In the genomic region with DNA sequence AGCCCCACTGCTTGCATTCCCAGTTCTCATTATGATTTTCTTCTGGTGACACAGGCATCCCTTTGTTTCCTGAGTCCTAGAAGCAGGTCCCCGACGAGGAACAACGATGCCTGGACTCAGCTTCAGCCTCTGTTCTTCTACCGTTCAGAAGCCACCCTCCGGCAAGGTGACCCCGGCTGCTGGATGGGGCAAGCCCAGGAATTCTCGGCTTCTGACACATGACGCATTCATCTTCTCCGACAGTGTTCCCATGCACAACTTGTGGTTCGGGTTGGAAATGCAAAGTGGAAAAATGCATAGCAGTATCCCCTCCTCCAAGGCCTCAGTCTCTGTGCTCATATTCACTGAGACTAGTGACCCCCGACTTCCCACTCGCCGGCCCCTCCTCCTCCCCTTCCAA, we compare ENCODE assay signal across 22 cellular contexts.
"Had no signal": no experiment of that assay in that cellular context is flagged by ENCODE, and none has a peak within 500 bp of the region (broad histone marks: within the 10 kb centered on the region; RNA-seq: fewer than 3 reads in every experiment).

No MANE protein-coding gene starts in this region.

- H3K36me3 ChIP-seq: cardiac muscle cell, colonic mucosa, neutrophil, thyroid gland had no signal

- H3K27me3 Mint-ChIP-seq: activated naive CD4-positive, alpha-beta T cell treated with anti-CD3 and anti-CD28 coated beads, Interleukin-2, amount 10 ng/mL, durations not matched to agents 7 days and 5 days had no signal

- H3K4me3 ChIP-seq: cardiac muscle cell, colonic mucosa, mucosa of descending colon, thyroid gland had no signal

- H3K4me1 Mint-ChIP-seq: activated naive CD4-positive, alpha-beta T cell treated with anti-CD3 and anti-CD28 coated beads, Interleukin-2, amount 10 ng/mL, durations not matched to agents 7 days and 5 days; activated naive CD8-positive, alpha-beta T cell treated with anti-CD3 and anti-CD28 coated beads, Interleukin-2, amount 50 U/mL, for 24 hours; naive thymus-derived CD4-positive, alpha-beta T cell had no signal

- H3K27ac Mint-ChIP-seq: activated naive CD4-positive, alpha-beta T cell treated with anti-CD3 and anti-CD28 coated beads, Interleukin-2, amount 10 ng/mL, durations not matched to agents 7 days and 5 days; activated naive CD8-positive, alpha-beta T cell treated with anti-CD3 and anti-CD28 coated beads, Interleukin-2, amount 50 U/mL, for 24 hours; naive thymus-derived CD4-positive, alpha-beta T cell had no signal

- H3K27ac ChIP-seq: cardiac muscle cell, colonic mucosa, neutrophil, parathyroid adenoma, thyroid gland had no signal

- H3K4me3 Mint-ChIP-seq: activated naive CD4-positive, alpha-beta T cell treated with anti-CD3 and anti-CD28 coated beads, Interleukin-2, amount 10 ng/mL, durations not matched to agents 7 days and 5 days; activated naive CD8-positive, alpha-beta T cell treated with anti-CD3 and anti-CD28 coated beads, Interleukin-2, amount 50 U/mL, for 24 hours; activated T-cell treated with anti-CD3 and anti-CD28 coated beads, Interleukin-2, amount 50 U/mL, for 4 hours; naive thymus-derived CD4-positive, alpha-beta T cell had no signal

- H3K36me3 Mint-ChIP-seq: activated naive CD4-positive, alpha-beta T cell treated with anti-CD3 and anti-CD28 coated beads, Interleukin-2, amount 10 ng/mL, durations not matched to agents 7 days and 5 days had no signal

- H2AFZ ChIP-seq: parathyroid adenoma had no signal

- H3K4me1 ChIP-seq: colonic mucosa, parathyroid adenoma, thyroid gland had no signal

- H3K9me3 Mint-ChIP-seq: activated naive CD4-positive, alpha-beta T cell treated with anti-CD3 and anti-CD28 coated beads, Interleukin-2, amount 10 ng/mL, durations not matched to agents 7 days and 5 days had no signal

- DNase-seq: activated CD4-positive, alpha-beta T cell treated with anti-CD3 and anti-CD28 coated beads, Interleukin-2, amount 50 U/mL, for 1 hour; activated CD8-positive, alpha-beta memory T cell treated with anti-CD3 and anti-CD28 coated beads, Interleukin-2, amount 50 U/mL, for 4 hours; activated effector memory CD4-positive, alpha-beta T cell treated with Interleukin-2 at 50 U/mL for 16 hours; activated naive CD4-positive, alpha-beta T cell treated with anti-CD3 and anti-CD28 coated beads, Interleukin-2, amount 10 ng/mL, durations not matched to agents 7 days and 5 days; activated naive CD8-positive, alpha-beta T cell treated with anti-CD3 and anti-CD28 coated beads, Interleukin-2, amount 50 U/mL, for 24 hours; activated T-cell treated with anti-CD3 and anti-CD28 coated beads, Interleukin-2, amount 50 U/mL, for 4 hours; aorta; colonic mucosa; head of caudate nucleus; kidney glomerular epithelial cell; left ventricle myocardium superior; mucosa of descending colon; naive thymus-derived CD4-positive, alpha-beta T cell; stimulated activated CD4-positive, alpha-beta T cell treated with anti-CD3 and anti-CD28 coated beads, Interleukin-12 subunit alpha, Interleukin-12 subunit beta, amount 100 ng/mL, for 4 hours; stimulated activated CD4-positive, alpha-beta T cell treated with anti-CD3 and anti-CD28 coated beads, Interleukin-1b, Interleukin-23, amount 100 ng/mL, for 48 hours; stimulated activated naive CD4-positive, alpha-beta T cell treated with Interleukin-2 at 50 U/mL for 16 hours; T-helper 1 cell; T-helper 9 cell; thyroid gland had no signal

- H3K27me3 ChIP-seq: cardiac muscle cell, colonic mucosa, thyroid gland had no signal

- H3K9me3 ChIP-seq: colonic mucosa, mucosa of descending colon, neutrophil, thyroid gland had no signal

- H3K9ac ChIP-seq: parathyroid adenoma had no signal
